17 cellular contexts compared by ENCODE assay signal in genomic region chr14:37571391-37571790, GRCh38. TPM values are rescaled to one million over a fixed set of nuclear protein-coding genes. Genes with fewer than 3 reads are reported as not detected.
DNase-seq lines count a peak whose midpoint lies in the region; TF ChIP-seq lines count a peak whose summit lies in the region.
"Had no signal": no experiment of that assay in that cellular context is flagged by ENCODE, and none has a peak within 500 bp of the region (broad histone marks: within the 10 kb centered on the region; RNA-seq: fewer than 3 reads in every experiment).

No MANE protein-coding gene starts in this region.

- no peaks in the 10 kb centered on the region for H3K4me1 Mint-ChIP-seq in activated naive CD4-positive, alpha-beta T cell treated with anti-CD3 and anti-CD28 coated beads for 36 hours (ENCODE audit: low read depth)

- H3K27ac Mint-ChIP-seq in activated naive CD4-positive, alpha-beta T cell treated with anti-CD3 and anti-CD28 coated beads for 36 hours, result peak overlapping the region; percentile 37
- H3K27ac Mint-ChIP-seq: CD4-positive, alpha-beta T cell; CD8-positive, alpha-beta T cell had no signal

- H3K4me3 Mint-ChIP-seq in activated naive CD4-positive, alpha-beta T cell treated with anti-CD3 and anti-CD28 coated beads for 36 hours, result no peak overlapping the region
- H3K4me3 Mint-ChIP-seq: CD4-positive, alpha-beta T cell; CD8-positive, alpha-beta T cell had no signal

- TF ChIP-seq CTCF in 22Rv1 (IDR thresholded peaks at IDR 0.05) (no peak), VCaP (conservative IDR thresholded peaks at IDR 0.05) (no peak)

- intact Hi-C loops in activated naive CD4-positive, alpha-beta T cell treated with anti-CD3 and anti-CD28 coated beads for 36 hours (cut with micrococcal nuclease), result no loop called here

- H3K27me3 Mint-ChIP-seq in activated naive CD4-positive, alpha-beta T cell treated with anti-CD3 and anti-CD28 coated beads for 36 hours (ENCODE audit: low read depth), result peaks cover 9% of the 10 kb centered on the region

- DNase-seq in activated naive CD4-positive, alpha-beta T cell treated with anti-CD3 and anti-CD28 coated beads for 36 hours, result no peak
- DNase-seq in activated naive CD4-positive, alpha-beta T cell treated with Interleukin-2 at 50 U/mL for 16 hours, result no peak
- no peak for DNase-seq in effector CD4-positive, alpha-beta T cell
- no peak for DNase-seq in stimulated activated CD4-positive, alpha-beta T cell treated with anti-CD3 and anti-CD28 coated beads, Interleukin-2, amount 100 ng/mL, for 48 hours
- DNase-seq: 8988T; ACHN; BE2C; C1 segment of cervical spinal cord; Caco-2; Calu3; CD4-positive, alpha-beta T cell; CD8-positive, alpha-beta T cell; DMS79 treated with DMSO at 0.1 percent for 48 hours; GF-D8 had no signal

- H3K36me3 Mint-ChIP-seq in activated naive CD4-positive, alpha-beta T cell treated with anti-CD3 and anti-CD28 coated beads for 36 hours (ENCODE audit: low read depth), result no peaks in the 10 kb centered on the region
- H3K36me3 Mint-ChIP-seq: CD8-positive, alpha-beta T cell had no signal

- no peaks in the 10 kb centered on the region for H3K9me3 Mint-ChIP-seq in activated naive CD4-positive, alpha-beta T cell treated with anti-CD3 and anti-CD28 coated beads for 36 hours

- CTCF ChIA-PET in activated naive CD4-positive, alpha-beta T cell treated with anti-CD3 and anti-CD28 coated beads for 36 hours (lab: Charles Lee), result no interaction called here

- H3K27ac ChIP-seq in 22Rv1 (peak overlapping the region; percentile 96), VCaP (peak overlapping the region; percentile 6; the same call in 1 of the 2 replicates)
- H3K27ac ChIP-seq: BLaER1 had no signal

RNA-seq across cellular contexts. Expression of gene FOXA1, which starts 23.7 kb away (rescaled TPM):
- total RNA-seq in activated naive CD4-positive, alpha-beta T cell treated with anti-CD3 and anti-CD28 coated beads for 36 hours, result not detected
- total RNA-seq: CD4-positive, alpha-beta T cell; CD8-positive, alpha-beta T cell had no signal

RNA-seq across cellular contexts. Expression of gene TTC6, which starts 24.0 kb away (rescaled TPM):
- total RNA-seq in activated naive CD4-positive, alpha-beta T cell treated with anti-CD3 and anti-CD28 coated beads for 36 hours, result not detected
- total RNA-seq: CD4-positive, alpha-beta T cell; CD8-positive, alpha-beta T cell had no signal
